8 cellular contexts compared by ENCODE assay signal in genomic region chr20:31547017-31547675, GRCh38. TPM values are rescaled to one million over a fixed set of nuclear protein-coding genes. Genes with fewer than 3 reads are reported as not detected.
DNase-seq lines count a peak whose midpoint lies in the region; ATAC-seq and TF ChIP-seq lines count a peak whose summit lies in the region.

No MANE protein-coding gene starts in this region.

- peak; percentile 42 for DNase-seq in BJ (ENCODE audit: low read depth)
- peak; percentile 85 for DNase-seq in NOMO-1 treated with dmso at 0.1 percent for 144 hours (lab: John Stamatoyannopoulos, UW; ENCODE audit: unreplicated experiment)
- DNase-seq in activated CD8-positive, alpha-beta memory T cell treated with anti-CD3 and anti-CD28 coated beads, Interleukin-2, amount 50 U/mL, for 4 hours = peak; percentile 79
- peak; percentile 89 for DNase-seq in epithelial cell of esophagus (ENCODE audit: low read depth)
- DNase-seq in middle frontal gyrus (ENCODE audit: extremely low spot score, low spot score) = peak; percentile 76
- DNase-seq in stimulated activated CD8-positive, alpha-beta memory T cell treated with anti-CD3 and anti-CD28 coated beads, Interleukin-2, amount 100 ng/mL, for 1 hour (ENCODE audit: low read depth in 2 of 2) = peak; percentile 57 to 61

- TF ChIP-seq POLR2A in GM19193 (IDR thresholded peaks at IDR 0.05; ENCODE audit: extremely low read depth, insufficient read depth, insufficient read length) = peak; percentile 78

- H3K36me3 ChIP-seq in BJ (ENCODE audit: control insufficient read depth, insufficient read depth, low read length) = peaks cover 22% of the 10 kb centered on the region

- CTCF ChIA-PET in BJ (lab: Yijun Ruan, JAX) = interaction anchor here (0.8 to 13.7 kb wide), 3 partner anchors 9 to 65 kb away, joined by 4 to 162 read pairs (median 6); no protein-coding TSS in a partner anchor

- peak; percentile 18; the same call in 1 of the 2 replicates for TF ChIP-seq CTCF in BJ (IDR thresholded peaks at IDR 0.05; ENCODE audit: insufficient read depth, low read depth, low read length)
- no peak for TF ChIP-seq CTCF in epithelial cell of esophagus (IDR thresholded peaks at IDR 0.05; ENCODE audit: insufficient read depth, low read depth, low read length, missing control alignments)

- no peaks in the 10 kb centered on the region for H3K27me3 ChIP-seq in BJ (ENCODE audit: control insufficient read depth, insufficient read depth, low read length)

- H3K4me3 ChIP-seq in BJ (ENCODE audit: low read depth, low read length) (peak overlapping the region; percentile 36), epithelial cell of esophagus (ENCODE audit: low read length) (peak overlapping the region; percentile 76)

- ATAC-seq in HG03457 (IDR thresholded peaks at IDR 0.05; ENCODE audit: unreplicated experiment) = peak; percentile 76

- POLR2A ChIA-PET in BJ (lab: Charles Lee) = interaction anchor here (0.6 to 1.1 kb wide), 2 partner anchors 13 to 49 kb away, joined by 3 read pairs; no protein-coding TSS in a partner anchor

RNA-seq across cellular contexts. Expression of gene HM13, which starts 32.9 kb away (rescaled TPM):
- 236 and 324 TPM in 2 replicates for polyA plus RNA-seq in BJ (2011; rRNA removed)
- 125 and 183 TPM in 2 replicates for polyA minus RNA-seq in BJ (2011; rRNA and poly(A)+ RNA removed)

RNA-seq across cellular contexts. Expression of gene ID1, which starts 57.9 kb away (rescaled TPM):
- 126 and 135 TPM in 2 replicates for polyA plus RNA-seq in BJ (2011; rRNA removed)
- polyA minus RNA-seq in BJ (2011; rRNA and poly(A)+ RNA removed) = 113 and 144 TPM in 2 replicates

Comparison
In these comparisons a context has a peak if more than half of its experiments do, and no peak if none do; other contexts are left out.
1. Peak in every context shown above with its lines: DNase-seq, ATAC-seq and H3K4me3 ChIP-seq.